28 cellular contexts compared by ENCODE assay signal in genomic region chr2:204239756-204240155, GRCh38.
"Had no signal": no experiment of that assay in that cellular context is flagged by ENCODE, and none has a peak within 500 bp of the region (broad histone marks: within the 10 kb centered on the region; RNA-seq: fewer than 3 reads in every experiment).

No MANE protein-coding gene starts in this region.

- H3K27me3 ChIP-seq: adrenal gland, body of pancreas, esophagus muscularis mucosa, foreskin keratinocyte, heart right ventricle, right atrium auricular region, stomach, thyroid gland, upper lobe of right lung had no signal

- H3K27ac ChIP-seq: adrenal gland, body of pancreas, esophagus muscularis mucosa, foreskin keratinocyte, heart right ventricle, right atrium auricular region, stomach, thyroid gland, upper lobe of right lung, WERI-Rb-1 had no signal

- H3K36me3 ChIP-seq: adrenal gland, esophagus muscularis mucosa, heart right ventricle, right atrium auricular region, stomach, thyroid gland, upper lobe of right lung, WERI-Rb-1 had no signal

- H3K9me3 ChIP-seq: adrenal gland, body of pancreas, esophagus muscularis mucosa, heart right ventricle, right atrium auricular region, stomach, thyroid gland, upper lobe of right lung had no signal

- ATAC-seq: activated CD4-positive, CD25-positive, alpha-beta regulatory T cell treated with anti-CD3 and anti-CD28 coated beads, Interleukin-2, amount 50 U/mL, for 24 hours; body of pancreas; foreskin keratinocyte; heart right ventricle; naive thymus-derived CD8-positive, alpha-beta T cell; stimulated activated naive B cell treated with anti-CD40 and anti-IgM and Interleukin-4, amounts not matched to agents 10 μg/mL and 1 μg/mL and 100 μg/mL, for 72 hours; upper lobe of right lung had no signal

- H3K4me1 ChIP-seq: adrenal gland, body of pancreas, esophagus muscularis mucosa, foreskin keratinocyte, heart right ventricle, right atrium auricular region, stomach, thyroid gland, upper lobe of right lung had no signal

- DNase-seq: activated CD4-positive, alpha-beta T cell treated with anti-CD3 and anti-CD28 coated beads for 48 hours; activated CD4-positive, alpha-beta T cell treated with anti-CD3 and anti-CD28 coated beads, Interleukin-2, amount 50 U/mL, for 48 hours; activated CD8-positive, alpha-beta memory T cell treated with anti-CD3 and anti-CD28 coated beads for 24 hours; activated effector memory CD4-positive, alpha-beta T cell treated with anti-CD3 and anti-CD28 coated beads, Interleukin-2, amount 50 U/mL, for 16 hours; activated naive CD4-positive, alpha-beta T cell treated with anti-CD3 and anti-CD28 coated beads for 36 hours; activated naive CD8-positive, alpha-beta T cell treated with anti-CD3 and anti-CD28 coated beads for 36 hours; activated T-cell treated with anti-CD3 and anti-CD28 coated beads, Interleukin-2, amount 50 U/mL, for 1 hour; adrenal gland; aorta; body of pancreas; dermis blood vessel endothelial cell; effector CD4-positive, alpha-beta T cell; foreskin keratinocyte; heart right ventricle; midbrain; naive thymus-derived CD8-positive, alpha-beta T cell; occipital lobe; stimulated activated CD4-positive, alpha-beta T cell treated with anti-CD3 and anti-CD28 coated beads, Interleukin-15, amount 100 ng/mL, for 24 hours; stimulated activated CD4-positive, alpha-beta T cell treated with anti-CD3 and anti-CD28 coated beads, Interleukin-2, amount 100 ng/mL, for 24 hours; stimulated activated naive B cell treated with anti-CD40 and anti-IgM and Interleukin-4, amounts not matched to agents 10 μg/mL and 1 μg/mL and 100 μg/mL, for 72 hours; stomach; thyroid gland; upper lobe of right lung; WERI-Rb-1 had no signal

- FAIRE-seq: colon had no signal

- H3K4me3 ChIP-seq: adrenal gland, body of pancreas, esophagus muscularis mucosa, heart right ventricle, right atrium auricular region, stomach, thyroid gland, upper lobe of right lung had no signal
